8 cellular contexts compared by ENCODE assay signal in the genomic region with DNA sequence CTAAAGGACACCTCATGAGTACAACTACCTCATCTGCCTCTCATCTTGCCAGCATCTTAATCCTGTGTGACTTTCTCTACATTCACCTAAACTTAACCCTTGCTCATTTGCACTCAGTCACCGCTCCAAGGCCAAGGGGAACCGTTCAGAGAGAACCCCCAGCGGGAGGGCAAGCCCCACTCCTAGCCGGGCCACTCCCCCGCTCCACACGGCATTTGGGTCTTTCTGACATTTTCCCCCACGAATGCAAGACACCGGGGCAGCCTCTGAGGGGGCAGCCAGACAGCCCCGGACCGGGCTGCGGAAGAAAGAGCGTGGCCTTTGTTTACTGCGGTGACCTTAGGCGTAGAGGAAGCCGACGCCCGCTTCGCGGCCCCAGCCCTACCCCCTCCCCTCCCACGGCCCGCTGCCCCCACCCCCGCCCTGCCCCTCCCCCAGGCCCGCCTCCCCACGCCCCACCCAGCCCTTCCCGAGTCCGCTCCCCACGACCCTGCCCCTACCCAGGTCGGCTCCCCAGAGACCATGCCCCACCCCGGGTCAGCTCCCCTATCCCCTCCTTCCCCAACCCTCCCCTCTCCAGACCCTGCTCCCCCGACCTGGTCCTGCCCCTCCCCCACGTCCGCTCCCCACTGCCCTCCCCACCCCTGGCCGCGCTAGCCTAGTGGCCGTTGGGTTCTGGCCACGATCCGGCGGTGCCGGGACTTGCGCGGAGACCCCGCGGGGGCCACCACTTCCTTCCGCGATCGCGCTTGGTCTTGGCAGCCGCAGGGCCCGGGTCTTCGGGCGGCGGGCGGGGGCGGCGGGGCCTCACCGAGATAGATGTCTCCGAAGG. TPM values are rescaled to one million over a fixed set of nuclear protein-coding genes. Genes with fewer than 3 reads are reported as not detected.
A peak's percentile ranks its signal among the peaks of the same experiment; 100 is the strongest.
DNase-seq lines count a peak whose midpoint lies in the region; ATAC-seq and TF ChIP-seq lines count a peak whose summit lies in the region.

No MANE protein-coding gene starts in this region.

- H3K4me3 Mint-ChIP-seq in activated CD4-positive, alpha-beta T cell treated with anti-CD3 and anti-CD28 coated beads for 36 hours, result peak overlapping the region; percentile 90

- ATAC-seq in HG03520 (IDR thresholded peaks at IDR 0.05; ENCODE audit: unreplicated experiment), result peak; percentile 4
- ATAC-seq in activated CD4-positive, alpha-beta T cell treated with anti-CD3 and anti-CD28 coated beads for 36 hours, result peak; percentile 36

- H3K36me3 Mint-ChIP-seq in activated CD4-positive, alpha-beta T cell treated with anti-CD3 and anti-CD28 coated beads for 36 hours (ENCODE audit: low read depth), result peaks cover 30% of the 10 kb centered on the region

- intact Hi-C loops in activated CD4-positive, alpha-beta T cell treated with anti-CD3 and anti-CD28 coated beads for 36 hours (cut with DNase I, micrococcal nuclease), result loop anchor here (1.0 to 5.0 kb wide), 15 partner anchors 15 to 295 kb away; a partner anchor contains a TSS

- H3K4me1 ChIP-seq in effector memory CD4-positive, alpha-beta T cell (ENCODE audit: control insufficient read depth, insufficient read depth, low read length, poor library complexity, severe bottlenecking), result peaks cover 39% of the 10 kb centered on the region
- H3K4me1 ChIP-seq in mononuclear cell (ENCODE audit: insufficient read depth, low read length) (peaks cover 56% of the 10 kb centered on the region), thymus (ENCODE audit: control insufficient read depth, insufficient read depth, low read length) (peaks cover 15% of the 10 kb centered on the region)

- H3K4me3 ChIP-seq in GM12865 (ENCODE audit: low read depth, low read length) (peak overlapping the region; percentile 87), mononuclear cell (ENCODE audit: low read length) (peak overlapping the region; percentile 63), thymus (ENCODE audit: low read length) (peak overlapping the region; percentile 98)
- H3K4me3 ChIP-seq in effector memory CD4-positive, alpha-beta T cell (ENCODE audit: insufficient read depth, low read depth, low read length, poor library complexity, severe bottlenecking), result peak overlapping the region; percentile 86

- H3K9me3 Mint-ChIP-seq in activated CD4-positive, alpha-beta T cell treated with anti-CD3 and anti-CD28 coated beads for 36 hours (ENCODE audit: low read depth), result no peaks in the 10 kb centered on the region

- no peak for TF ChIP-seq CTCF in GM12865 (IDR thresholded peaks at IDR 0.05; ENCODE audit: insufficient read depth, low read depth, low read length, missing control alignments)

- peaks cover 16% of the 10 kb centered on the region for H3K36me3 ChIP-seq in effector memory CD4-positive, alpha-beta T cell (ENCODE audit: control insufficient read depth, insufficient read depth, low read length)
- H3K36me3 ChIP-seq in thymus (ENCODE audit: control insufficient read depth, insufficient read depth), result peaks cover 37% of the 10 kb centered on the region

- DNase-seq in GM12865 (ENCODE audit: low read depth) (peak; percentile 43), NCI-H2171 treated with DMSO at 0.1 percent for 48 hours (lab: John Stamatoyannopoulos, UW) (no peak), cerebellar cortex (ENCODE audit: low spot score) (no peak)
- DNase-seq in activated CD4-positive, alpha-beta T cell treated with anti-CD3 and anti-CD28 coated beads for 36 hours, result peak; percentile 58
- DNase-seq in effector memory CD4-positive, alpha-beta T cell, result peak in 2 of 3 donors; percentile 17 to 27

- WGBS in thymus, result under 1% methylated on average over 56 of the region's 57 CpGs

- H3K27ac ChIP-seq in effector memory CD4-positive, alpha-beta T cell (ENCODE audit: insufficient read depth, low read length, poor library complexity, severe bottlenecking), result peak overlapping the region; percentile 85
- H3K27ac ChIP-seq in thymus (ENCODE audit: low read depth), result peak overlapping the region; percentile 97

- POLR2A ChIA-PET in activated CD4-positive, alpha-beta T cell treated with anti-CD3 and anti-CD28 coated beads for 36 hours (lab: Charles Lee), result interaction anchor here (0.6 to 1.9 kb wide), 4 partner anchors 11 to 54 kb away, joined by 3 to 10 read pairs (median 4); no protein-coding TSS in a partner anchor

- H3K27me3 Mint-ChIP-seq in activated CD4-positive, alpha-beta T cell treated with anti-CD3 and anti-CD28 coated beads for 36 hours, result no peaks in the 10 kb centered on the region

- H3K27me3 ChIP-seq in effector memory CD4-positive, alpha-beta T cell (replicated peaks; ENCODE audit: control insufficient read depth, insufficient read depth, low read length, poor library complexity, severe bottlenecking), result no peaks in the 10 kb centered on the region
- H3K27me3 ChIP-seq in mononuclear cell (ENCODE audit: insufficient read depth, low read length), result no peaks in the 10 kb centered on the region
- no peaks in the 10 kb centered on the region for H3K27me3 ChIP-seq in thymus (ENCODE audit: control insufficient read depth, insufficient read depth)

- CTCF ChIA-PET in activated CD4-positive, alpha-beta T cell treated with anti-CD3 and anti-CD28 coated beads for 36 hours (lab: Charles Lee), result interaction anchor here (0.7 kb wide), 1 partner anchor 29 kb away, joined by 3 read pairs; no protein-coding TSS in a partner anchor

- peak overlapping the region; percentile 94 for H3K27ac Mint-ChIP-seq in activated CD4-positive, alpha-beta T cell treated with anti-CD3 and anti-CD28 coated beads for 36 hours

- no peaks in the 10 kb centered on the region for H3K9me3 ChIP-seq in effector memory CD4-positive, alpha-beta T cell (ENCODE audit: control insufficient read depth, low read length)
- H3K9me3 ChIP-seq in mononuclear cell (ENCODE audit: low read depth, low read length), result no peaks in the 10 kb centered on the region
- no peaks in the 10 kb centered on the region for H3K9me3 ChIP-seq in thymus (ENCODE audit: control insufficient read depth)

- peaks cover 48% of the 10 kb centered on the region for H3K4me1 Mint-ChIP-seq in activated CD4-positive, alpha-beta T cell treated with anti-CD3 and anti-CD28 coated beads for 36 hours

RNA-seq across cellular contexts. Expression of a gene that starts 0.8 kb away (rescaled TPM):
- 100 to 1,000 TPM; 118 to 182 TPM for total RNA-seq in activated CD4-positive, alpha-beta T cell treated with anti-CD3 and anti-CD28 coated beads for 36 hours
- total RNA-seq in mononuclear cell, result 89.3 TPM
- polyA plus RNA-seq in thymus, result 113 TPM

RNA-seq across cellular contexts. Expression of a gene that starts 43.9 kb away (rescaled TPM):
- total RNA-seq in activated CD4-positive, alpha-beta T cell treated with anti-CD3 and anti-CD28 coated beads for 36 hours, result 100 to 1,000 TPM in 1 of 2 experiments, 10 to 100 TPM in 1; 93.2 to 157 TPM
- total RNA-seq in mononuclear cell, result 105 TPM
- polyA plus RNA-seq in thymus, result 30.2 TPM

RNA-seq across cellular contexts. Expression of a gene that starts 44.7 kb away (rescaled TPM):
- 100 to 1,000 TPM; 614 to 725 TPM for total RNA-seq in activated CD4-positive, alpha-beta T cell treated with anti-CD3 and anti-CD28 coated beads for 36 hours
- total RNA-seq in mononuclear cell, result 48.5 TPM
- polyA plus RNA-seq in thymus, result 153 TPM

Comparison
In these comparisons a context has a peak if more than half of its experiments do, and no peak if none do; other contexts are left out.
1. DNase-seq: peak in GM12865 (single experiment), activated CD4-positive, alpha-beta T cell treated with anti-CD3 and anti-CD28 coated beads for 36 hours (single experiment) and effector memory CD4-positive, alpha-beta T cell (2 of 3); none in NCI-H2171 treated with DMSO at 0.1 percent for 48 hours (single experiment) and cerebellar cortex (single experiment).
2. RNA of a gene that starts 44.7 kb away (total RNA-seq): 614 to 725 TPM in activated CD4-positive, alpha-beta T cell treated with anti-CD3 and anti-CD28 coated beads for 36 hours; 48.5 TPM in mononuclear cell (single experiment); every median in the first group is over 10 times any median in the second.
3. Peak in every context shown above with its lines, with median percentiles within 50 percentile points of each other: H3K4me3 ChIP-seq.